Comparison of ENCODE assay signal across 6 cellular contexts in genomic region chr20:49163696-49164095, GRCh38.
"Had no signal": no experiment of that assay in that cellular context is flagged by ENCODE, and none has a peak within 500 bp of the region (broad histone marks: within the 10 kb centered on the region; RNA-seq: fewer than 3 reads in every experiment).

No MANE protein-coding gene starts in this region.

- H3K27ac Mint-ChIP-seq: GM23338 had no signal

- H3K4me3 ChIP-seq: GM23338, HAP-1 had no signal

- ATAC-seq: GM23338, HCT116 had no signal

- DNase-seq: KBM-7 had no signal

- H3K4me3 Mint-ChIP-seq: GM23338 had no signal

- H3K9ac ChIP-seq: KMS-11 had no signal

- H3K27ac ChIP-seq: KMS-11 had no signal

- H3K4me2 ChIP-seq: GM23338, KMS-11 had no signal

- H3K27me3 Mint-ChIP-seq: IgD-negative memory B cell had no signal

- H3K9me3 ChIP-seq: HAP-1 had no signal

- H3K9me3 Mint-ChIP-seq: GM23338, IgD-negative memory B cell had no signal
